Comparison of ENCODE assay signal across 17 cellular contexts in the genomic region with DNA sequence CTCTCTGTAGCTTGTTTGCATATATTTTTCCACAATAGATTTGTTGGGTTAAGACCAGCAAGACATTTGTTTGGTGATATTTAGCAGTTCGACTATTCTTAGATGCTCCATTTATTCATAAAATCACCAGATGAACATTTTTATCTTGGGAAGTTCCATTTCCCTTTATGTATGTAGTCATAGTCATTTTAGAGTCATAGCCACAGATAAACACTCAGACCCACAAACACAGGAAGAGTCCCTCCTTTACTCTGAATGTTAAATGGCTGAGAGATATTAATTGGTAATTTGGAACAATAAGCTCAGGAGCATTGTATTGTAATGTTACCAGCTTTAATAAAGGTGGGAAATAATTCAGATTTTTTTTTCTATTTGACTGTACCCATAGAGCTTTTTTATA.
DNase-seq lines count a peak whose midpoint lies in the region; ATAC-seq, FAIRE-seq and TF ChIP-seq lines count a peak whose summit lies in the region.
"Had no signal": no experiment of that assay in that cellular context is flagged by ENCODE, and none has a peak within 500 bp of the region (broad histone marks: within the 10 kb centered on the region; RNA-seq: fewer than 3 reads in every experiment).

No MANE protein-coding gene starts in this region.

- no peak overlapping the region for H3K4me3 ChIP-seq in fibroblast of the aortic adventitia (ENCODE audit: low read depth, low read length)
- H3K4me3 ChIP-seq: GM23248 had no signal

- CTCF ChIA-PET in activated CD8-positive, alpha-beta T cell treated with anti-CD3 and anti-CD28 coated beads, Interleukin-2, amount 10 ng/mL, durations not matched to agents 7 days and 5 days (lab: Charles Lee) = no interaction called here

- TF ChIP-seq CTCF in fibroblast of the aortic adventitia (IDR thresholded peaks at IDR 0.05; ENCODE audit: insufficient read depth, low read length) = no peak

- DNase-seq in HCEC 1CT (peak; percentile 39), OCI-M1 (lab: John Stamatoyannopoulos, UW) (peak; percentile 59), fibroblast of the aortic adventitia (ENCODE audit: low read depth) (peak; percentile 4), H54 (ENCODE audit: insufficient read length, low spot score) (no peak)
- no peak for DNase-seq in activated CD8-positive, alpha-beta T cell treated with anti-CD3 and anti-CD28 coated beads, Interleukin-2, amount 10 ng/mL, durations not matched to agents 7 days and 5 days
- no peak for DNase-seq in activated CD4-positive, alpha-beta T cell treated with anti-CD3 and anti-CD28 coated beads, Interleukin-2, amount 50 U/mL, for 4 hours
- DNase-seq: AML-193; Caco-2; CD4-positive, alpha-beta T cell; GF-D8; KG1 had no signal

- peaks cover 3% of the 10 kb centered on the region for H3K9me3 Mint-ChIP-seq in activated CD8-positive, alpha-beta T cell treated with anti-CD3 and anti-CD28 coated beads, Interleukin-2, amount 10 ng/mL, durations not matched to agents 7 days and 5 days (ENCODE audit: insufficient read depth)

- TF ChIP-seq POLR2A in H54 (IDR thresholded peaks at IDR 0.05; ENCODE audit: low read depth, low read length) = no peak

- no peak for FAIRE-seq in H54 (lab: Jason Lieb, UNC)
- FAIRE-seq: A204.1, D721Med, HepG2 had no signal

- no peak overlapping the region for H3K4me3 Mint-ChIP-seq in activated CD8-positive, alpha-beta T cell treated with anti-CD3 and anti-CD28 coated beads, Interleukin-2, amount 10 ng/mL, durations not matched to agents 7 days and 5 days
- H3K4me3 Mint-ChIP-seq: CD4-positive, alpha-beta T cell had no signal

- H3K36me3 Mint-ChIP-seq in activated CD8-positive, alpha-beta T cell treated with anti-CD3 and anti-CD28 coated beads, Interleukin-2, amount 10 ng/mL, durations not matched to agents 7 days and 5 days (ENCODE audit: low read depth) = no peaks in the 10 kb centered on the region

- H3K27ac Mint-ChIP-seq in activated CD8-positive, alpha-beta T cell treated with anti-CD3 and anti-CD28 coated beads, Interleukin-2, amount 10 ng/mL, durations not matched to agents 7 days and 5 days = no peak overlapping the region
- H3K27ac Mint-ChIP-seq: CD4-positive, alpha-beta T cell had no signal

- no peaks in the 10 kb centered on the region for H3K4me1 Mint-ChIP-seq in activated CD8-positive, alpha-beta T cell treated with anti-CD3 and anti-CD28 coated beads, Interleukin-2, amount 10 ng/mL, durations not matched to agents 7 days and 5 days (ENCODE audit: low read depth)

- POLR2A ChIA-PET in activated CD8-positive, alpha-beta T cell treated with anti-CD3 and anti-CD28 coated beads, Interleukin-2, amount 10 ng/mL, durations not matched to agents 7 days and 5 days (lab: Charles Lee) = no interaction called here

- no peaks in the 10 kb centered on the region for H3K27me3 Mint-ChIP-seq in activated CD8-positive, alpha-beta T cell treated with anti-CD3 and anti-CD28 coated beads, Interleukin-2, amount 10 ng/mL, durations not matched to agents 7 days and 5 days (ENCODE audit: low read depth)
- H3K27me3 Mint-ChIP-seq: CD4-positive, alpha-beta T cell had no signal

- no peak for ATAC-seq in GM21723 (IDR thresholded peaks at IDR 0.05; ENCODE audit: unreplicated experiment)
- ATAC-seq in activated CD8-positive, alpha-beta T cell treated with anti-CD3 and anti-CD28 coated beads, Interleukin-2, amount 10 ng/mL, durations not matched to agents 7 days and 5 days = no peak
- ATAC-seq: HCT116, HepG2 had no signal

Comparison
In these comparisons a context has a peak if more than half of its experiments do, and no peak if none do; other contexts are left out.
1. DNase-seq: peak in HCEC 1CT (single experiment), OCI-M1 (single experiment) and fibroblast of the aortic adventitia (single experiment); none in H54 (single experiment), activated CD8-positive, alpha-beta T cell treated with anti-CD3 and anti-CD28 coated beads, Interleukin-2, amount 10 ng/mL, durations not matched to agents 7 days and 5 days (single experiment) and activated CD4-positive, alpha-beta T cell treated with anti-CD3 and anti-CD28 coated beads, Interleukin-2, amount 50 U/mL, for 4 hours (0 of 2).